In genomic region chr3:159416854-159417253, GRCh38 we compare ENCODE assay signal across 1 cellular context.
TF ChIP-seq lines count a peak whose summit lies in the region.

No MANE protein-coding gene starts in this region.

TF ChIP-seq in GM23338, 12 proteins besides CTCF, POLR2A, EP300 and RAD21 (continued from another document):
- TF ChIP-seq REST (IDR thresholded peaks at IDR 0.05; ENCODE audit: unreplicated experiment) = no peak
